Comparison of ENCODE assay signal across 8 cellular contexts in the genomic region with DNA sequence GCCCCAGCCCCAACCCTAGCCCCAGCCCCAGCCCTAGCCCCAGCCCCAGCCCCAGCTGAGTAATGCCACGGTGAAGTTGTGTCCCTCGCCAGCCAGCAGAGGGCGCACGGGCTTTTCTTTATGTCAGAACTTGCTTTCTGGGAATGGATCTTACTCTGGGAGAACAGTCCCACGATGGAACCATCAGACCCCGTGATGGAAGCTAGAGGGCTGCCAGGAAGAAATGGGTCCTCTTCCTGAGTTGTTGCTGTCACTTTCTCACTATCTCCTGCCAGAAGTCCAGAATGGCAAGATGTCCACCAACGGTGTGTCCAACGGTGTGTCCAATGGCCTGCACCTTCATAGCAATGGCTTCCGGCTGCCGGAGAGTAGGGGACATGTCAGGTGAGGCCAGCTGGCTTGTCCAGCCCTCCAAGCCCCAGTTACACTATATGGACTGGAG. TPM values are rescaled to one million over a fixed set of nuclear protein-coding genes. Genes with fewer than 3 reads are reported as not detected.
DNase-seq lines count a peak whose midpoint lies in the region; ATAC-seq and TF ChIP-seq lines count a peak whose summit lies in the region.

No MANE protein-coding gene starts in this region.

- no peaks in the 10 kb centered on the region for H3K9me3 ChIP-seq in PC-3 (ENCODE audit: low read length)

- no peaks in the 10 kb centered on the region for H3K27me3 Mint-ChIP-seq in activated T-cell treated with anti-CD3 and anti-CD28 coated beads, Interleukin-2, amount 50 U/mL, for 72 hours (ENCODE audit: low read depth)
- no peaks in the 10 kb centered on the region for H3K27me3 Mint-ChIP-seq in nephron (ENCODE audit: low read depth)
- H3K27me3 Mint-ChIP-seq in stimulated activated naive B cell treated with anti-CD40 and anti-IgM and Interleukin-4, amounts not matched to agents 10 μg/mL and 1 μg/mL and 100 μg/mL, for 72 hours: no peaks in the 10 kb centered on the region

- no peaks in the 10 kb centered on the region for H3K36me3 Mint-ChIP-seq in activated T-cell treated with anti-CD3 and anti-CD28 coated beads, Interleukin-2, amount 50 U/mL, for 72 hours (ENCODE audit: insufficient read depth in 2 of 2)
- peaks cover 26% of the 10 kb centered on the region for H3K36me3 Mint-ChIP-seq in nephron (ENCODE audit: low read depth)
- peaks cover 10 to 56% of the 10 kb centered on the region in 2 donors for H3K36me3 Mint-ChIP-seq in stimulated activated naive B cell treated with anti-CD40 and anti-IgM and Interleukin-4, amounts not matched to agents 10 μg/mL and 1 μg/mL and 100 μg/mL, for 72 hours

- H3K4me3 ChIP-seq in PC-3 (ENCODE audit: low read length): no peak overlapping the region
- no peak overlapping the region for H3K4me3 ChIP-seq in fibroblast of mammary gland (ENCODE audit: control insufficient read depth, low read depth, low read length)

- BruUV-seq in PC-3 (replicated peaks; lab: Mats Ljungman, UMichigan): no TSS peak

- peaks cover 8% of the 10 kb centered on the region; the same call in 1 of the 2 replicates for H3K36me3 ChIP-seq in PC-3 (ENCODE audit: low read depth, low read length)

- TF ChIP-seq CTCF in GM13977 (IDR thresholded peaks at IDR 0.05; ENCODE audit: extremely low read depth, insufficient read depth, missing control alignments) (peak; percentile 86), PC-3 (conservative IDR thresholded peaks at IDR 0.05; ENCODE audit: low read depth, low read length) (peak; percentile 67), fibroblast of mammary gland (conservative IDR thresholded peaks at IDR 0.05; ENCODE audit: control insufficient read depth, insufficient read depth, low read depth, low read length) (peak; percentile 63), nephron (IDR thresholded peaks at IDR 0.05; ENCODE audit: unreplicated experiment in 3 of 3) (peak; percentile 44 to 57 (median 46))

- DNase-seq in ACHN (peak; percentile 53), GM13977 (ENCODE audit: low spot score) (peak; percentile 75), PC-3 (peak; percentile 64), fibroblast of mammary gland (ENCODE audit: low read depth) (peak; percentile 57)
- peak; percentile 66 to 67 for DNase-seq in activated T-cell treated with anti-CD3 and anti-CD28 coated beads, Interleukin-2, amount 50 U/mL, for 72 hours
- DNase-seq in stimulated activated naive B cell treated with anti-CD40 and anti-IgM and Interleukin-4, amounts not matched to agents 10 μg/mL and 1 μg/mL and 100 μg/mL, for 72 hours: peak; percentile 23

- peaks cover 28% of the 10 kb centered on the region for H3K4me1 ChIP-seq in PC-3 (ENCODE audit: insufficient read depth, low read length)

- no peaks in the 10 kb centered on the region for H3K79me2 ChIP-seq in PC-3 (ENCODE audit: low read length)

- H3K9me3 Mint-ChIP-seq in activated T-cell treated with anti-CD3 and anti-CD28 coated beads, Interleukin-2, amount 50 U/mL, for 72 hours: no peaks in the 10 kb centered on the region
- H3K9me3 Mint-ChIP-seq in nephron: no peaks in the 10 kb centered on the region
- no peaks in the 10 kb centered on the region for H3K9me3 Mint-ChIP-seq in stimulated activated naive B cell treated with anti-CD40 and anti-IgM and Interleukin-4, amounts not matched to agents 10 μg/mL and 1 μg/mL and 100 μg/mL, for 72 hours

- no peaks in the 10 kb centered on the region for H3K27me3 ChIP-seq in PC-3 (ENCODE audit: low read length)

- ATAC-seq in PC-3 (peak; percentile 6; the same call in 1 of the 2 replicates), HG03520 (IDR thresholded peaks at IDR 0.05; ENCODE audit: unreplicated experiment) (no peak)
- peak; percentile 51 to 69 for ATAC-seq in activated T-cell treated with anti-CD3 and anti-CD28 coated beads, Interleukin-2, amount 50 U/mL, for 72 hours (replicated peaks in 1 of 2)
- peak; percentile 65 to 67 for ATAC-seq in stimulated activated naive B cell treated with anti-CD40 and anti-IgM and Interleukin-4, amounts not matched to agents 10 μg/mL and 1 μg/mL and 100 μg/mL, for 72 hours (replicated peaks)

- H4K20me1 ChIP-seq in PC-3 (ENCODE audit: low read length): no peaks in the 10 kb centered on the region

- H3K9me2 ChIP-seq in PC-3 (replicated peaks; ENCODE audit: low read length): no peaks in the 10 kb centered on the region

- CTCF ChIA-PET in PC-3 (lab: Charles Lee): interaction anchor here (0.5 to 1.0 kb wide), 11 partner anchors 53 to 307 kb away, joined by 3 to 7 read pairs (median 3); partner anchors contain the start of gene AHDC1

- no peak overlapping the region for H2AFZ ChIP-seq in PC-3 (ENCODE audit: low read length)

- no peaks in the 10 kb centered on the region for H3K4me1 Mint-ChIP-seq in activated T-cell treated with anti-CD3 and anti-CD28 coated beads, Interleukin-2, amount 50 U/mL, for 72 hours (ENCODE audit: low read depth)
- peaks cover 44% of the 10 kb centered on the region for H3K4me1 Mint-ChIP-seq in nephron
- H3K4me1 Mint-ChIP-seq in stimulated activated naive B cell treated with anti-CD40 and anti-IgM and Interleukin-4, amounts not matched to agents 10 μg/mL and 1 μg/mL and 100 μg/mL, for 72 hours: peaks cover 6 to 10% of the 10 kb centered on the region in 2 donors

- POLR2A ChIA-PET in PC-3 (lab: Charles Lee; ENCODE audit: unreplicated experiment): interaction anchor here (0.7 kb wide), 1 partner anchor 75 kb away, joined by 17 read pairs; no protein-coding TSS in a partner anchor

- H3F3A ChIP-seq in PC-3 (ENCODE audit: low read length, unreplicated experiment): no peaks in the 10 kb centered on the region

- no peak overlapping the region for H3K27ac Mint-ChIP-seq in activated T-cell treated with anti-CD3 and anti-CD28 coated beads, Interleukin-2, amount 50 U/mL, for 72 hours
- H3K27ac Mint-ChIP-seq in nephron: peak overlapping the region; percentile 71 to 92 (median 73)
- no peak overlapping the region for H3K27ac Mint-ChIP-seq in stimulated activated naive B cell treated with anti-CD40 and anti-IgM and Interleukin-4, amounts not matched to agents 10 μg/mL and 1 μg/mL and 100 μg/mL, for 72 hours

- in situ Hi-C loops in ACHN (cut with HindIII; ENCODE audit: low pct_ligation_motif_present, low pct_unique_long_range_greater_than_20kb, low sequenced_read_pairs) (loop anchor here (25.0 kb wide), 1 partner anchor 259 kb away; no protein-coding TSS in a partner anchor), GM13977 (cut with MboI; ENCODE audit: low pct_unique_long_range_greater_than_20kb, low sequenced_read_pairs, unreplicated experiment) (no loop called here)

- no peak overlapping the region for H3K9ac ChIP-seq in PC-3 (ENCODE audit: low read length)

- no peak overlapping the region for H3K4me3 Mint-ChIP-seq in activated T-cell treated with anti-CD3 and anti-CD28 coated beads, Interleukin-2, amount 50 U/mL, for 72 hours
- no peak overlapping the region for H3K4me3 Mint-ChIP-seq in nephron
- no peak overlapping the region for H3K4me3 Mint-ChIP-seq in stimulated activated naive B cell treated with anti-CD40 and anti-IgM and Interleukin-4, amounts not matched to agents 10 μg/mL and 1 μg/mL and 100 μg/mL, for 72 hours

- H3K4me2 ChIP-seq in PC-3 (ENCODE audit: low read length): no peak overlapping the region

- no peak overlapping the region for H3K27ac ChIP-seq in PC-3 (ENCODE audit: low read length)

- intact Hi-C loops in PC-3 (cut with micrococcal nuclease): no loop called here

RNA-seq across cellular contexts. Expression of gene TMEM222, which starts 25.2 kb away (rescaled TPM):
- 50.3 and 57.4 TPM in 2 replicates for total RNA-seq in PC-3 (2014; rRNA removed)
- total RNA-seq in activated T-cell treated with anti-CD3 and anti-CD28 coated beads, Interleukin-2, amount 50 U/mL, for 72 hours: 10 to 100 TPM; 41.9 to 61.3 TPM

RNA-seq across cellular contexts. Expression of gene SYTL1, which starts 45.0 kb away (rescaled TPM):
- total RNA-seq in PC-3 (2014; rRNA removed): 26.8 and 34.3 TPM in 2 replicates
- 10 to 100 TPM; 73.1 to 89.9 TPM for total RNA-seq in activated T-cell treated with anti-CD3 and anti-CD28 coated beads, Interleukin-2, amount 50 U/mL, for 72 hours

Comparison
In these comparisons a context has a peak if more than half of its experiments do, and no peak if none do; other contexts are left out.
1. DNase-seq: peak in every context shown above with its lines; median percentile 75 in GM13977; 66 in activated T-cell treated with anti-CD3 and anti-CD28 coated beads, Interleukin-2, amount 50 U/mL, for 72 hours; 64 in PC-3; 57 in fibroblast of mammary gland; 53 in ACHN; 23 in stimulated activated naive B cell treated with anti-CD40 and anti-IgM and Interleukin-4, amounts not matched to agents 10 μg/mL and 1 μg/mL and 100 μg/mL, for 72 hours.
2. H3K27ac Mint-ChIP-seq: peak in nephron (3 of 3); none in activated T-cell treated with anti-CD3 and anti-CD28 coated beads, Interleukin-2, amount 50 U/mL, for 72 hours (single experiment) and stimulated activated naive B cell treated with anti-CD40 and anti-IgM and Interleukin-4, amounts not matched to agents 10 μg/mL and 1 μg/mL and 100 μg/mL, for 72 hours (single experiment).
3. Peak in every context shown above with its lines, with median percentiles within 50 percentile points of each other: CTCF ChIP-seq.